In genomic region chr1:3315399-3315798, GRCh38 we compare ENCODE assay signal across 1 cellular context.
TF ChIP-seq lines count a peak whose summit lies in the region.

No MANE protein-coding gene starts in this region.

TF ChIP-seq in HepG2, 621 proteins besides CTCF, POLR2A, EP300 and RAD21:
- no peak for TF ChIP-seq CENPT (CRISPR knock-in tag; IDR thresholded peaks at IDR 0.05; ENCODE audit: low read depth)
- no peak for TF ChIP-seq ZNF644 (CRISPR knock-in tag; IDR thresholded peaks at IDR 0.05; ENCODE audit: low read depth)
- TF ChIP-seq FOXM1 (CRISPR knock-in tag; IDR thresholded peaks at IDR 0.05), result no peak
- no peak for TF ChIP-seq ISL2 (CRISPR knock-in tag; IDR thresholded peaks at IDR 0.05)
- TF ChIP-seq JDP2 (CRISPR knock-in tag; IDR thresholded peaks at IDR 0.05; ENCODE audit: borderline replicate concordance), result no peak
